1 cellular context compared by ENCODE assay signal in the genomic region with DNA sequence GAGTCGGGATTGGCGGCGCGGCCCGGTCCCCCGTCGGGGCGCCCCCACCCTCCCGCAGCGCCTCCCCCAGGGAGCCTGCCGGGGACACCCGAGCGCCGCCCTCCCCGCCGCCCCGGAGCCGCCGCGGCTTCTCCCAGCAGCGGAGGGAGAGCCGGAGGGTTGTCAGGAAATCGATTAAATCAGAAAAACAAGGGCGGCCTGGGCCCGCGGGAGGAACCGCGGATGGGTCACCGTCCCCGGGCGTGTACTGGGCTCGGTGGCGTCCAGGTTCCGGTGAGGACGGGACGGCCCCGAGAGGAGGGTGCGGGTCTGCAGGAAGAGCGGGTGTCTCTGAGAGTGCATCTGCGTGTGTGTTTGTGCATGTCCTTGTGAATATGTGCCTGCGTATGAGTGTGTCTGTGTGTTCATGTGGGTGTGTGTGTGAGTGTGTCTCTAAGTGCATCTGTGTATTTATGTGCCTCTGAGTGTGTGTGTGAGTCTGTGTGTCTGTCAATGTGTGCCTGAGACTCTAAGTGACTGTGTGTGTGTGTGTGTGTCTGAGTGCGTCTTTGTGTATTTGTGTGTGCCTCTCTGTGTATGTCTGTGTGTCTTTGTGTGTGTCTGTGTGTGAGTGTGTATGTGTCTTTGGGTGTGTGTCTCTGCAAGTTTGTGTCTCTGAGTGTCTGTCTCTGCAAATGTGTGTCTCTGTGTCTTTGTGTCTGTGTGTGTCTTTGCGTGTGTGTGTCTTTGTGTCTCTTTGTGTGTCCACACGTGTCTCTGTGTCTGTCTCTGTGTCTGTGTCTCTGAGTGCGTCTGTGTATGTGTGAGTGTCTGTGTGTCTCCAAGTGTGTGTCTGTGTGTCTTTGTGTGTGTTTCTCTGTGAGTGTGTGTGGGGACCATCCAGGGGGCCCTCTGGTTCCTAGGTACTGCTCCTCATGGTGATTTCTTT.
TF ChIP-seq lines count a peak whose summit lies in the region.

No MANE protein-coding gene starts in this region.

TF ChIP-seq in GM23338, 12 proteins besides CTCF, POLR2A, EP300 and RAD21:
- TF ChIP-seq EZH2phosphoT487 (IDR thresholded peaks at IDR 0.05; ENCODE audit: unreplicated experiment): no peak
- TF ChIP-seq, protein P1, sequence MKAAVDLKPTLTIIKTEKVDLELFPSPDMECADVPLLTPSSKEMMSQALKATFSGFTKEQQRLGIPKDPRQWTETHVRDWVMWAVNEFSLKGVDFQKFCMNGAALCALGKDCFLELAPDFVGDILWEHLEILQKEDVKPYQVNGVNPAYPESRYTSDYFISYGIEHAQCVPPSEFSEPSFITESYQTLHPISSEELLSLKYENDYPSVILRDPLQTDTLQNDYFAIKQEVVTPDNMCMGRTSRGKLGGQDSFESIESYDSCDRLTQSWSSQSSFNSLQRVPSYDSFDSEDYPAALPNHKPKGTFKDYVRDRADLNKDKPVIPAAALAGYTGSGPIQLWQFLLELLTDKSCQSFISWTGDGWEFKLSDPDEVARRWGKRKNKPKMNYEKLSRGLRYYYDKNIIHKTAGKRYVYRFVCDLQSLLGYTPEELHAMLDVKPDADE (IDR thresholded peaks at IDR 0.05): no peak
- no peak for TF ChIP-seq STAT1 (IDR thresholded peaks at IDR 0.05; ENCODE audit: unreplicated experiment)
- TF ChIP-seq, protein P2, sequence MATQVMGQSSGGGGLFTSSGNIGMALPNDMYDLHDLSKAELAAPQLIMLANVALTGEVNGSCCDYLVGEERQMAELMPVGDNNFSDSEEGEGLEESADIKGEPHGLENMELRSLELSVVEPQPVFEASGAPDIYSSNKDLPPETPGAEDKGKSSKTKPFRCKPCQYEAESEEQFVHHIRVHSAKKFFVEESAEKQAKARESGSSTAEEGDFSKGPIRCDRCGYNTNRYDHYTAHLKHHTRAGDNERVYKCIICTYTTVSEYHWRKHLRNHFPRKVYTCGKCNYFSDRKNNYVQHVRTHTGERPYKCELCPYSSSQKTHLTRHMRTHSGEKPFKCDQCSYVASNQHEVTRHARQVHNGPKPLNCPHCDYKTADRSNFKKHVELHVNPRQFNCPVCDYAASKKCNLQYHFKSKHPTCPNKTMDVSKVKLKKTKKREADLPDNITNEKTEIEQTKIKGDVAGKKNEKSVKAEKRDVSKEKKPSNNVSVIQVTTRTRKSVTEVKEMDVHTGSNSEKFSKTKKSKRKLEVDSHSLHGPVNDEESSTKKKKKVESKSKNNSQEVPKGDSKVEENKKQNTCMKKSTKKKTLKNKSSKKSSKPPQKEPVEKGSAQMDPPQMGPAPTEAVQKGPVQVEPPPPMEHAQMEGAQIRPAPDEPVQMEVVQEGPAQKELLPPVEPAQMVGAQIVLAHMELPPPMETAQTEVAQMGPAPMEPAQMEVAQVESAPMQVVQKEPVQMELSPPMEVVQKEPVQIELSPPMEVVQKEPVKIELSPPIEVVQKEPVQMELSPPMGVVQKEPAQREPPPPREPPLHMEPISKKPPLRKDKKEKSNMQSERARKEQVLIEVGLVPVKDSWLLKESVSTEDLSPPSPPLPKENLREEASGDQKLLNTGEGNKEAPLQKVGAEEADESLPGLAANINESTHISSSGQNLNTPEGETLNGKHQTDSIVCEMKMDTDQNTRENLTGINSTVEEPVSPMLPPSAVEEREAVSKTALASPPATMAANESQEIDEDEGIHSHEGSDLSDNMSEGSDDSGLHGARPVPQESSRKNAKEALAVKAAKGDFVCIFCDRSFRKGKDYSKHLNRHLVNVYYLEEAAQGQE (IDR thresholded peaks at IDR 0.05; ENCODE audit: unreplicated experiment): no peak
- no peak for TF ChIP-seq CREB1 (CRISPR knock-in tag; IDR thresholded peaks at IDR 0.05; ENCODE audit: low read depth)
- no peak for TF ChIP-seq POLR2AphosphoS5 (IDR thresholded peaks at IDR 0.05; ENCODE audit: low read depth)
- TF ChIP-seq JUNB (IDR thresholded peaks at IDR 0.05; ENCODE audit: unreplicated experiment): no peak
- no peak for TF ChIP-seq EZH2 (IDR thresholded peaks at IDR 0.05; ENCODE audit: low read depth, unreplicated experiment)
- TF ChIP-seq ZNF331 (CRISPR knock-in tag; IDR thresholded peaks at IDR 0.05; ENCODE audit: low read depth): no peak
- no peak for TF ChIP-seq ZNF114 (CRISPR knock-in tag; IDR thresholded peaks at IDR 0.05)
- no peak for TF ChIP-seq NANOG (IDR thresholded peaks at IDR 0.05; ENCODE audit: borderline replicate concordance)
- TF ChIP-seq, protein P3, sequence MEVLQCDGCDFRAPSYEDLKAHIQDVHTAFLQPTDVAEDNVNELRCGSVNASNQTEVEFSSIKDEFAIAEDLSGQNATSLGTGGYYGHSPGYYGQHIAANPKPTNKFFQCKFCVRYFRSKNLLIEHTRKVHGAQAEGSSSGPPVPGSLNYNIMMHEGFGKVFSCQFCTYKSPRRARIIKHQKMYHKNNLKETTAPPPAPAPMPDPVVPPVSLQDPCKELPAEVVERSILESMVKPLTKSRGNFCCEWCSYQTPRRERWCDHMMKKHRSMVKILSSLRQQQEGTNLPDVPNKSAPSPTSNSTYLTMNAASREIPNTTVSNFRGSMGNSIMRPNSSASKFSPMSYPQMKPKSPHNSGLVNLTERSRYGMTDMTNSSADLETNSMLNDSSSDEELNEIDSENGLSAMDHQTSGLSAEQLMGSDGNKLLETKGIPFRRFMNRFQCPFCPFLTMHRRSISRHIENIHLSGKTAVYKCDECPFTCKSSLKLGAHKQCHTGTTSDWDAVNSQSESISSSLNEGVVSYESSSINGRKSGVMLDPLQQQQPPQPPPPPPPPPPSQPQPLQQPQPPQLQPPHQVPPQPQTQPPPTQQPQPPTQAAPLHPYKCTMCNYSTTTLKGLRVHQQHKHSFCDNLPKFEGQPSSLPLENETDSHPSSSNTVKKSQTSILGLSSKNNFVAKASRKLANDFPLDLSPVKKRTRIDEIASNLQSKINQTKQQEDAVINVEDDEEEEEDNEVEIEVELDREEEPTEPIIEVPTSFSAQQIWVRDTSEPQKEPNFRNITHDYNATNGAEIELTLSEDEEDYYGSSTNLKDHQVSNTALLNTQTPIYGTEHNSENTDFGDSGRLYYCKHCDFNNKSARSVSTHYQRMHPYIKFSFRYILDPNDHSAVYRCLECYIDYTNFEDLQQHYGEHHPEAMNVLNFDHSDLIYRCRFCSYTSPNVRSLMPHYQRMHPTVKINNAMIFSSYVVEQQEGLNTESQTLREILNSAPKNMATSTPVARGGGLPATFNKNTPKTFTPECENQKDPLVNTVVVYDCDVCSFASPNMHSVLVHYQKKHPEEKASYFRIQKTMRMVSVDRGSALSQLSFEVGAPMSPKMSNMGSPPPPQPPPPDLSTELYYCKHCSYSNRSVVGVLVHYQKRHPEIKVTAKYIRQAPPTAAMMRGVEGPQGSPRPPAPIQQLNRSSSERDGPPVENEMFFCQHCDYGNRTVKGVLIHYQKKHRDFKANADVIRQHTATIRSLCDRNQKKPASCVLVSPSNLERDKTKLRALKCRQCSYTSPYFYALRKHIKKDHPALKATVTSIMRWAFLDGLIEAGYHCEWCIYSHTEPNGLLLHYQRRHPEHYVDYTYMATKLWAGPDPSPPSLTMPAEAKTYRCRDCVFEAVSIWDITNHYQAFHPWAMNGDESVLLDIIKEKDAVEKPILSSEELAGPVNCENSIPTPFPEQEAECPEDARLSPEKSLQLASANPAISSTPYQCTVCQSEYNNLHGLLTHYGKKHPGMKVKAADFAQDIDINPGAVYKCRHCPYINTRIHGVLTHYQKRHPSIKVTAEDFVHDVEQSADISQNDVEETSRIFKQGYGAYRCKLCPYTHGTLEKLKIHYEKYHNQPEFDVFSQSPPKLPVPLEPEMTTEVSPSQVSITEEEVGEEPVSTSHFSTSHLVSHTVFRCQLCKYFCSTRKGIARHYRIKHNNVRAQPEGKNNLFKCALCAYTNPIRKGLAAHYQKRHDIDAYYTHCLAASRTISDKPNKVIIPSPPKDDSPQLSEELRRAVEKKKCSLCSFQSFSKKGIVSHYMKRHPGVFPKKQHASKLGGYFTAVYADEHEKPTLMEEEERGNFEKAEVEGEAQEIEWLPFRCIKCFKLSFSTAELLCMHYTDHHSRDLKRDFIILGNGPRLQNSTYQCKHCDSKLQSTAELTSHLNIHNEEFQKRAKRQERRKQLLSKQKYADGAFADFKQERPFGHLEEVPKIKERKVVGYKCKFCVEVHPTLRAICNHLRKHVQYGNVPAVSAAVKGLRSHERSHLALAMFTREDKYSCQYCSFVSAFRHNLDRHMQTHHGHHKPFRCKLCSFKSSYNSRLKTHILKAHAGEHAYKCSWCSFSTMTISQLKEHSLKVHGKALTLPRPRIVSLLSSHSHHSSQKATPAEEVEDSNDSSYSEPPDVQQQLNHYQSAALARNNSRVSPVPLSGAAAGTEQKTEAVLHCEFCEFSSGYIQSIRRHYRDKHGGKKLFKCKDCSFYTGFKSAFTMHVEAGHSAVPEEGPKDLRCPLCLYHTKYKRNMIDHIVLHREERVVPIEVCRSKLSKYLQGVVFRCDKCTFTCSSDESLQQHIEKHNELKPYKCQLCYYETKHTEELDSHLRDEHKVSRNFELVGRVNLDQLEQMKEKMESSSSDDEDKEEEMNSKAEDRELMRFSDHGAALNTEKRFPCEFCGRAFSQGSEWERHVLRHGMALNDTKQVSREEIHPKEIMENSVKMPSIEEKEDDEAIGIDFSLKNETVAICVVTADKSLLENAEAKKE (CRISPR knock-in tag; IDR thresholded peaks at IDR 0.05): no peak
